Comparison of ENCODE assay signal across 8 cellular contexts in the genomic region with DNA sequence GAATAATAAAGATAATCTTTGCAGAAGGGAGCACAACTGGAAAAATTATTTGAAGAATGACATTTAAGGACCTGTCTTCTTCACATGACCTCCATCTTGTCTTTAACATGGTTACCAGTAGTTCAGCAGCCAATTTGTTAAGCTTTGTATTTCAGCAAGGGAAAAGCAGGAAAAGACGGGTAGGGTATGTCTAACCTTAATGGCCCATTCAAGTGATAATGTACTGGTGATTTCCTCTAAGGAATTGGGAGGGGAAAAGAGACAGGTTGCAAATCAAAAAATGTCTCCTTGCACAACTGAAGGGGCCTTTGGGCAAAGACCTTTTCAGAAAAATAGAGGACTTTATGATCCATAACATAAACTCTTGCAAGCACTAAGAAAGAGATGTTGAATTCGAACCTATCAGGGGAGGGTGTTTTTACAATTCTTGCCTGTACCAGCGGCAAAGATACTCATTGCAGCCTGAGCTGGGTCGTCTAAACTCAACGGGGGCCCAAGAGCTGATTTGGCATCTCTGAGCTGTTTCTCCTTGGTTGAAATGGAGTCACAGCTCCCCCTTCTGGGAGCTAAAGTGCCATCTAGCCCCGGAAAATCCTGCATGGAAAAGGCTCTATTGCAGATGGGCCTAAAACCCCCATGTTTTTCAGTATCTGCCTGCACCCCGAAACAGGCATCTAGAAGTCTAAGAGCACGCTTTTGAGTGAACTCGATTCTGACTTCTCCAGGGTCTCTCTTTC. TPM values are rescaled to one million over a fixed set of nuclear protein-coding genes. Genes with fewer than 3 reads are reported as not detected.
DNase-seq lines count a peak whose midpoint lies in the region; ATAC-seq, FAIRE-seq and TF ChIP-seq lines count a peak whose summit lies in the region.

No MANE protein-coding gene starts in this region.

- TF ChIP-seq POLR2A in K562 (conservative IDR thresholded peaks at IDR 0.05) (no peak), Peyer's patch (IDR thresholded peaks at IDR 0.05) (no peak)

- no TSS peak for BruUV-seq in K562 (replicated peaks; lab: Mats Ljungman, UMichigan)

- ATAC-seq in K562 (no peak), lower lobe of right lung (no peak), GM21360 (IDR thresholded peaks at IDR 0.05; ENCODE audit: unreplicated experiment) (no peak)

- WGBS in K562 (ENCODE audit: insufficient coverage, low coverage, missing lambda C conversion rate): under 1% methylated on average over 9 of the region's 9 CpGs

- no peak for FAIRE-seq in K562 (lab: Jason Lieb, UNC)

- DNase-seq in SKM-1 treated with dmso at 0.1 percent for 144 hours (lab: John Stamatoyannopoulos, UW; ENCODE audit: unreplicated experiment) (peak; percentile 7), SKM-1 (lab: John Stamatoyannopoulos, UW; ENCODE audit: unreplicated experiment) (no peak), NCI-H128 (lab: John Stamatoyannopoulos, UW; ENCODE audit: unreplicated experiment) (peak; percentile 60), K562 (ENCODE audit: extremely low read depth in 1 of 4, low spot score in 3 of 4) (peak in 3 of 4 experiments; percentile 6 to 14 (median 11)), lower lobe of right lung (no peak), coronary artery (ENCODE audit: low spot score) (no peak), Peyer's patch (no peak)

- no peaks in the 10 kb centered on the region for H3K79me2 ChIP-seq in K562 (ENCODE audit: control insufficient read depth, insufficient read depth, low read length)

- no peak overlapping the region for H3K4me2 ChIP-seq in K562 (ENCODE audit: insufficient read depth, low read length)

- CTCF ChIA-PET in K562 (lab: Yijun Ruan, JAX; ENCODE audit: low intra/inter-chr PET ratio): no interaction called here

- TF ChIP-seq RAD21 in K562 (CRISPR knock-in tag; conservative IDR thresholded peaks at IDR 0.05 in 1 of 2, IDR thresholded peaks at IDR 0.05 in 1 of 2): peak; percentile 24 to 40; a peak in 2 of 4 replicates

- POLR2A ChIA-PET in K562 (lab: Yijun Ruan, JAX): interaction anchor here (0.8 kb wide), 1 partner anchor 1614 kb away, joined by 3 read pairs; no protein-coding TSS in a partner anchor

- H3K9ac ChIP-seq in K562 (ENCODE audit: insufficient read depth in 1 of 2, low read depth in 2 of 2, low read length in 2 of 2): no peak overlapping the region

- no peak overlapping the region for H3K4me3 ChIP-seq in K562
- no peak overlapping the region for H3K4me3 ChIP-seq in lower lobe of right lung
- H3K4me3 ChIP-seq in coronary artery: no peak overlapping the region
- no peak overlapping the region for H3K4me3 ChIP-seq in Peyer's patch

- H3K36me3 ChIP-seq in K562 (ENCODE audit: control insufficient read depth, insufficient read depth, low read length) (no peaks in the 10 kb centered on the region), lower lobe of right lung (no peaks in the 10 kb centered on the region), Peyer's patch (no peaks in the 10 kb centered on the region)

- no peak for TF ChIP-seq EP300 in K562 (IDR thresholded peaks at IDR 0.05; ENCODE audit: low read length)

- H3K9me3 ChIP-seq in K562 (replicated peaks; ENCODE audit: control insufficient read depth, insufficient read depth, low read depth, low read length): no peaks in the 10 kb centered on the region
- no peaks in the 10 kb centered on the region for H3K9me3 ChIP-seq in lower lobe of right lung
- no peaks in the 10 kb centered on the region for H3K9me3 ChIP-seq in Peyer's patch

- in situ Hi-C loops in K562 (cut with MboI): no loop called here

- intact Hi-C loops in K562 (cut with micrococcal nuclease): loop anchor here (10.0 kb wide), 1 partner anchor 1721 kb away; no protein-coding TSS in a partner anchor
- intact Hi-C loops in lower lobe of right lung (cut with DNase I): no loop called here

- H2AFZ ChIP-seq in K562 (ENCODE audit: low read depth, low read length): no peak overlapping the region

- no peaks in the 10 kb centered on the region for H3K9me1 ChIP-seq in K562 (ENCODE audit: control insufficient read depth, insufficient read depth, low read length)

- peak; percentile 21 to 36 (median 35); a peak in 3 of 6 replicates for TF ChIP-seq CTCF in K562 (IDR thresholded peaks at IDR 0.05 in 2 of 3, conservative IDR thresholded peaks at IDR 0.05 in 1 of 3; ENCODE audit: insufficient read depth in 2 of 3, low read depth in 1 of 3, low read length in 3 of 3)
- peak; percentile 41 for TF ChIP-seq CTCF in lower lobe of right lung (IDR thresholded peaks at IDR 0.05)
- TF ChIP-seq CTCF in coronary artery (IDR thresholded peaks at IDR 0.05): no peak
- TF ChIP-seq CTCF in Peyer's patch (IDR thresholded peaks at IDR 0.05): peak in 2 of 6 experiments; percentile 10 to 23

- H3K27me3 ChIP-seq in K562 (ENCODE audit: control insufficient read depth in 2 of 2, insufficient read depth in 2 of 2, low read length in 2 of 2) (no peaks in the 10 kb centered on the region), lower lobe of right lung (ENCODE audit: low read depth) (peaks cover 43% of the 10 kb centered on the region), Peyer's patch (peaks cover 0 to 12% of the 10 kb centered on the region in 2 donors)

- H3K27ac ChIP-seq in K562 (ENCODE audit: extremely low read depth, low read depth, low read length) (no peak overlapping the region), lower lobe of right lung (no peak overlapping the region), coronary artery (no peak overlapping the region), Peyer's patch (no peak overlapping the region)

- no peaks in the 10 kb centered on the region for H4K20me1 ChIP-seq in K562 (replicated peaks; ENCODE audit: control insufficient read depth, insufficient read depth, low read length)

- H3K4me1 ChIP-seq in K562 (replicated peaks in 1 of 2; ENCODE audit: control insufficient read depth in 2 of 2, insufficient read depth in 2 of 2, low read length in 2 of 2): no peaks in the 10 kb centered on the region
- H3K4me1 ChIP-seq in lower lobe of right lung: no peaks in the 10 kb centered on the region
- H3K4me1 ChIP-seq in Peyer's patch: peaks cover 0 to 9% (median 0%) of the 10 kb centered on the region in 4 donors

TF ChIP-seq in K562, 482 proteins besides CTCF, POLR2A, EP300 and RAD21:
- TF ChIP-seq SMARCB1 (IDR thresholded peaks at IDR 0.05; ENCODE audit: insufficient read length, low read depth) (no peak), ZNF184 (CRISPR knock-in tag; IDR thresholded peaks at IDR 0.05) (no peak)

RNA-seq across cellular contexts. Expression of gene BRINP1, which starts 3.8 kb away (rescaled TPM):
- total RNA-seq in K562 (2011; cell fraction: chromatin; rRNA removed; ENCODE audit: low replicate concordance): not detected in 2 replicates
- total RNA-seq in K562 (2011; cell fraction: nucleolus; rRNA removed): not detected in 2 replicates
- not detected in 2 replicates for total RNA-seq in K562 (2011; cell fraction: nucleoplasm; rRNA removed)
- total RNA-seq in K562 (2014; rRNA removed) (not detected in 2 replicates), K562 (2014; rRNA removed; fragmentation: Illumina TruSeq; extraction: Trizol) (not detected in 2 replicates), K562 (2015; rRNA removed; fragmentation: Illumina TruSeq; extraction: Trizol) (not detected in 2 replicates), K562 (2021) (not detected in 2 replicates), lower lobe of right lung (1.5 TPM), Peyer's patch (under 1 TPM in 1 of 4 donors, not detected in 3; 0.47 TPM)
- polyA plus RNA-seq in K562 (2011; rRNA removed) (not detected in 2 replicates), K562 (2014; fragmentation: Illumina TruSeq; extraction: Trizol) (not detected in 2 replicates), K562 (2014; fragmentation: Nextera tagmentation; extraction: Ambion mirVana) (not detected), K562 (2014; rRNA removed) (not detected in 2 replicates)
- polyA plus RNA-seq in K562 (2011; cell fraction: cytosol; rRNA removed): not detected in 2 replicates
- polyA plus RNA-seq in K562 (2011; cell fraction: nucleus; rRNA removed): not detected in 2 replicates
- not detected in 2 replicates for polyA plus RNA-seq in K562 (2012)
- polyA minus RNA-seq in K562 (2011; rRNA and poly(A)+ RNA removed): not detected in 2 replicates
- not detected in 2 replicates for polyA minus RNA-seq in K562 (2011; cell fraction: cytosol; rRNA and poly(A)+ RNA removed)
- not detected in 2 replicates for polyA minus RNA-seq in K562 (2011; cell fraction: nucleus; rRNA and poly(A)+ RNA removed)

Comparison
In these comparisons a context has a peak if more than half of its experiments do, and no peak if none do; other contexts are left out.
1. DNase-seq: peak in SKM-1 treated with dmso at 0.1 percent for 144 hours (single experiment), NCI-H128 (single experiment) and K562 (3 of 4); none in SKM-1 (single experiment), lower lobe of right lung (single experiment), coronary artery (single experiment) and Peyer's patch (0 of 3).